Comparison of ENCODE assay signal across 9 cellular contexts in genomic region chr11:44085330-44085729, GRCh38. TPM values are rescaled to one million over a fixed set of nuclear protein-coding genes. Genes with fewer than 3 reads are reported as not detected.
"Had no signal": no experiment of that assay in that cellular context is flagged by ENCODE, and none has a peak within 500 bp of the region (broad histone marks: within the 10 kb centered on the region; RNA-seq: fewer than 3 reads in every experiment).

No MANE protein-coding gene starts in this region.

- H3K4me1 Mint-ChIP-seq: GM23338, H9, IgD-negative memory B cell had no signal

- H3K27me3 Mint-ChIP-seq: IgD-negative memory B cell had no signal

- H3K4me3 ChIP-seq: GM23338 had no signal

- H3K4me3 Mint-ChIP-seq: GM23338, IgD-negative memory B cell had no signal

- DNase-seq: H9, HCEC 1CT, KG1 had no signal

- H3K27ac Mint-ChIP-seq: GM23338, H9, IgD-negative memory B cell had no signal

- FAIRE-seq: H1, H54, HTR-8/SVneo had no signal

- ATAC-seq: GM23338 had no signal

- H2AFZ ChIP-seq: GM23338 had no signal

- H3K4me2 ChIP-seq: GM23338 had no signal

RNA-seq across cellular contexts. Expression of gene ACCSL, which starts 37.5 kb away (rescaled TPM):
- total RNA-seq: GM23338, H1, H9, HT-29 had no signal
